ENCODE assay signal across 29 cellular contexts in the genomic region with DNA sequence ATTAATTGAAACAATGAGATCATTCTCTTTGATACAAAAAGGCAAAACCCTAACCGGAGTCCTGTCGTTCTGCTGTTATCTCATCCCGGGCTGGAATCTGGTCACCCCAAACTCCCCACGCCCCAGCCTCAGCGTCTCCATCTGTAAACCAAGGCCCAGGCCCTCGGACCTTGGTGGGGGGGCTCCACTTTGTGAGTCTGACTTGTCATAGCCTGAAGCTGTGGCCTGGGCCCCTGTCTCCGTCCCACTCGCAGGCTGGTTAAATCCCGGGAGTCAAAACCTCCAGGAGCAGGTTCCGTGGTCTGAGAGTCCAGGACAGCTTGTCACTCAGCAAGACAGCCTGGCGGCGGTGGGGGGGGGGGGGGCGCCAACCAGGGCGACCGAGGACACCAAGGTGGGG.
"Had no signal": no experiment of that assay in that cellular context is flagged by ENCODE, and none has a peak within 500 bp of the region (broad histone marks: within the 10 kb centered on the region; RNA-seq: fewer than 3 reads in every experiment).

No MANE protein-coding gene starts in this region.

- H3K79me2 ChIP-seq: hepatocyte had no signal

- H3K4me1 ChIP-seq: colonic mucosa, heart left ventricle, psoas muscle, transverse colon, upper lobe of right lung, uterus had no signal

- H3K4me3 Mint-ChIP-seq: dendritic cell treated with granulocyte-macrophage colony-stimulating factor and Interleukin-4, amounts not matched to agents 40 ng/mL and 50 ng/mL, for 4 days; endodermal cell; naive thymus-derived CD4-positive, alpha-beta T cell; nephron; stimulated activated naive B cell treated with anti-CD40 and anti-IgM and Interleukin-4, amounts not matched to agents 10 μg/mL and 1 μg/mL and 100 μg/mL, for 72 hours; stimulated activated naive CD8-positive, alpha-beta T cell treated with anti-CD3 and anti-CD28 coated beads, Interleukin-15, Interleukin-2, amounts not matched to agents 100 ng/mL and 50 ng/mL, for 24 hours had no signal

- H3K27ac ChIP-seq: colonic mucosa, epithelial cell of prostate, gastroesophageal sphincter, heart left ventricle, hepatocyte, left lung, ovary, psoas muscle, thoracic aorta, transverse colon, upper lobe of right lung, uterus had no signal

- H3K27me3 Mint-ChIP-seq: naive thymus-derived CD4-positive, alpha-beta T cell; stimulated activated naive CD8-positive, alpha-beta T cell treated with anti-CD3 and anti-CD28 coated beads, Interleukin-15, Interleukin-2, amounts not matched to agents 100 ng/mL and 50 ng/mL, for 24 hours had no signal

- H2AFZ ChIP-seq: hepatocyte had no signal

- H3K36me3 ChIP-seq: colonic mucosa, gastroesophageal sphincter, heart left ventricle, left lung, ovary, thoracic aorta, transverse colon, upper lobe of right lung, uterus had no signal

- H3K27ac Mint-ChIP-seq: dendritic cell treated with granulocyte-macrophage colony-stimulating factor and Interleukin-4, amounts not matched to agents 40 ng/mL and 50 ng/mL, for 4 days; endodermal cell; naive thymus-derived CD4-positive, alpha-beta T cell; stimulated activated naive B cell treated with anti-CD40 and anti-IgM and Interleukin-4, amounts not matched to agents 10 μg/mL and 1 μg/mL and 100 μg/mL, for 72 hours; stimulated activated naive CD8-positive, alpha-beta T cell treated with anti-CD3 and anti-CD28 coated beads, Interleukin-15, Interleukin-2, amounts not matched to agents 100 ng/mL and 50 ng/mL, for 24 hours had no signal

- H3K4me3 ChIP-seq: colonic mucosa, gastroesophageal sphincter, heart left ventricle, hepatocyte, left lung, ovary, psoas muscle, thoracic aorta, transverse colon, upper lobe of right lung, uterus had no signal

- H3K9me3 ChIP-seq: colonic mucosa, ovary, uterus had no signal

- DNase-seq: colonic mucosa; effector CD8-positive, alpha-beta T cell; foreskin fibroblast; heart left ventricle; kidney; left cardiac atrium; left lung; mesenchymal stem cell; naive thymus-derived CD4-positive, alpha-beta T cell; occipital lobe; ovary; psoas muscle; small intestine; stimulated activated CD4-positive, alpha-beta T cell treated with anti-CD3 and anti-CD28 coated beads, Interleukin-15, amount 100 ng/mL, for 24 hours; stimulated activated CD4-positive, alpha-beta T cell treated with anti-CD3 and anti-CD28 coated beads, Interleukin-2, amount 100 ng/mL, for 48 hours; stimulated activated naive B cell treated with anti-CD40 and anti-IgM and Interleukin-4, amounts not matched to agents 10 μg/mL and 1 μg/mL and 100 μg/mL, for 72 hours; transverse colon; upper lobe of right lung; uterus had no signal

- H3K27me3 ChIP-seq: colonic mucosa, hepatocyte, ovary, transverse colon, upper lobe of right lung, uterus had no signal

- H3K4me2 ChIP-seq: hepatocyte had no signal

- ATAC-seq: esophagus mucosa; gastroesophageal sphincter; heart left ventricle; left cardiac atrium; left lung; naive thymus-derived CD4-positive, alpha-beta T cell; psoas muscle; right cardiac atrium; stimulated activated naive B cell treated with anti-CD40 and anti-IgM and Interleukin-4, amounts not matched to agents 10 μg/mL and 1 μg/mL and 100 μg/mL, for 72 hours; upper lobe of right lung had no signal
